8 cellular contexts compared by ENCODE assay signal in the genomic region with DNA sequence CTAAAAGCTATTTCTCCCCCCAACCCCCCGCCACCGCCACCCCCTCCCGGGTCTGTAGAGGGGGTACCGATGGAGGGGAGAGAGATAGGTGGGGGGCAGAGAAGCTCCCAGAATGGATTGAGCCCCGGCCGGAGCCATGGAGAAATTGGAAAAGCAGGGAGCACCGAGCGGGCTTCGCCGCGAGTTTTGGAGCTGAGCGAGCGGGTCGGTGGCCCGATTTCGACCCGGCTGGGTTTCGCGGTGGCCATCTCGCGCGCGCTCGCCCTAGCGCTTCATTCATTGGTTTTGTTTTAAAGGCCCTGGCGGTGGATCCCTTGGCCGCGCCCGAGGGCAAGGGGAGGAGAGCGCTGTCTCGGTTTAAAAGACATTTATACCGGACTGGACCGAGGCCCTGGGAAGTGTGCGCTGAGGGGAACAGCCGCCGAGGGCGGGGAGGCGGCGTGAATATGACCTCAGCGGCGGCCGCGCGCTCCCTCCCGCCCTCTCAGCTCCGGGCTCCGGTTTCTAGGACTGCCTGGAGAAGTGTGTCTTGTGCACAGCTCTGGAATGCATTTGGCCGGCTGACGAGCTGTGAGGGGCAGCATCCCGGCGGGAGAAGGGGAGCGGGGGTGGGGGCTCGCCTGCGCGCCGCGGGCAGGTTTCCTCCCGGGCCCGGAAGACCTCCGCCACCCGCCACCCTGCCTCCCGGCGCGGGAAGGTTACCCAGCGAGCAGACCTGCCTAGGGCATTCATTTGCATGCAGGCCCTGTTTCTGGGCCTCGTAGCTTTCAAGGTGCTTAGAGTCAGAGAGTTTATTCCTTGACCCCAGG. TPM values are rescaled to one million over a fixed set of nuclear protein-coding genes. Genes with fewer than 3 reads are reported as not detected.
DNase-seq lines count a peak whose midpoint lies in the region; ATAC-seq and TF ChIP-seq lines count a peak whose summit lies in the region.

No MANE protein-coding gene starts in this region.

- H3K27me3 ChIP-seq in mucosa of stomach (ENCODE audit: control insufficient read depth, insufficient read depth, low read length) (no peaks in the 10 kb centered on the region), tibial artery (no peaks in the 10 kb centered on the region)

- DNase-seq in NCI-H82 (lab: John Stamatoyannopoulos, UW) (peak; percentile 82), tibial artery (peak; percentile 85 to 92)
- DNase-seq in activated T-cell treated with anti-CD3 and anti-CD28 coated beads, Interleukin-2, amount 50 U/mL, for 4 hours = no peak

- peaks cover 21% of the 10 kb centered on the region for H3K4me1 ChIP-seq in mucosa of stomach (ENCODE audit: control insufficient read depth, insufficient read depth, low read length)
- H3K4me1 ChIP-seq in tibial artery = peaks cover 0 to 48% (median 40%) of the 10 kb centered on the region in 4 donors

- TF ChIP-seq CTCF in C4-2B (conservative IDR thresholded peaks at IDR 0.05) (no peak), tibial artery (IDR thresholded peaks at IDR 0.05) (no peak)

- H3K36me3 ChIP-seq in mucosa of stomach (ENCODE audit: control insufficient read depth, insufficient read depth, low read length) = no peaks in the 10 kb centered on the region
- peaks cover 0 to 17% (median 9%) of the 10 kb centered on the region in 3 donors for H3K36me3 ChIP-seq in tibial artery

- no peaks in the 10 kb centered on the region for H3K9me3 Mint-ChIP-seq in activated T-cell treated with anti-CD3 and anti-CD28 coated beads, Interleukin-2, amount 50 U/mL, for 4 hours

- H3K4me1 Mint-ChIP-seq in activated T-cell treated with anti-CD3 and anti-CD28 coated beads, Interleukin-2, amount 50 U/mL, for 4 hours (ENCODE audit: low read depth) = peaks cover 35% of the 10 kb centered on the region

- peaks cover under 1% of the 10 kb centered on the region for H3K36me3 Mint-ChIP-seq in activated T-cell treated with anti-CD3 and anti-CD28 coated beads, Interleukin-2, amount 50 U/mL, for 4 hours (ENCODE audit: insufficient read depth)

- intact Hi-C loops in tibial artery (cut with DNase I; ENCODE audit: low total_unique reads) = loop anchor here (5.0 kb wide), 2 partner anchors 170 to 535 kb away; a partner anchor contains a TSS

- ATAC-seq in GM19043 (IDR thresholded peaks at IDR 0.05; ENCODE audit: low read depth, unreplicated experiment) = peak; percentile 27
- ATAC-seq in HG03175 (IDR thresholded peaks at IDR 0.05; ENCODE audit: unreplicated experiment) = peak; percentile 35
- peak; percentile 7 to 20 for ATAC-seq in activated T-cell treated with anti-CD3 and anti-CD28 coated beads, Interleukin-2, amount 50 U/mL, for 4 hours
- peak; percentile 49 for ATAC-seq in esophagus mucosa

- peak overlapping the region; percentile 98 for H3K9ac ChIP-seq in mucosa of stomach (ENCODE audit: low read length)

- peak overlapping the region; percentile 90 for H3K4me3 Mint-ChIP-seq in activated T-cell treated with anti-CD3 and anti-CD28 coated beads, Interleukin-2, amount 50 U/mL, for 4 hours

- H3K9me3 ChIP-seq in mucosa of stomach (ENCODE audit: control insufficient read depth, low read length) = no peaks in the 10 kb centered on the region
- H3K9me3 ChIP-seq in tibial artery = no peaks in the 10 kb centered on the region

- H3K27ac ChIP-seq in C4-2B (peak overlapping the region; percentile 86), tibial artery (peak overlapping the region; percentile 88 to 99)

- H3K27me3 Mint-ChIP-seq in activated T-cell treated with anti-CD3 and anti-CD28 coated beads, Interleukin-2, amount 50 U/mL, for 4 hours (ENCODE audit: low read depth) = no peaks in the 10 kb centered on the region

- H3K4me3 ChIP-seq in mucosa of stomach (ENCODE audit: low read length) (peak overlapping the region; percentile 69), tibial artery (peak overlapping the region; percentile 58 to 98)

RNA-seq across cellular contexts. Expression of a gene that starts 1.7 kb away (rescaled TPM):
- 10 to 100 TPM in 1 of 3 donors, 1 to 10 TPM in 2; 8.0 to 13.6 (median 9.6) TPM for total RNA-seq in activated T-cell treated with anti-CD3 and anti-CD28 coated beads, Interleukin-2, amount 50 U/mL, for 4 hours
- total RNA-seq in esophagus mucosa = 3.7 TPM
